Comparison of ENCODE assay signal across 19 cellular contexts in genomic region chr3:194346621-194347020, GRCh38. TPM values are rescaled to one million over a fixed set of nuclear protein-coding genes. Genes with fewer than 3 reads are reported as not detected.
A peak's percentile ranks its signal among the peaks of the same experiment; 100 is the strongest.
DNase-seq lines count a peak whose midpoint lies in the region; ATAC-seq and TF ChIP-seq lines count a peak whose summit lies in the region.
"Had no signal": no experiment of that assay in that cellular context is flagged by ENCODE, and none has a peak within 500 bp of the region (broad histone marks: within the 10 kb centered on the region; RNA-seq: fewer than 3 reads in every experiment).

No MANE protein-coding gene starts in this region.

- H3K36me3 Mint-ChIP-seq in activated CD8-positive, alpha-beta T cell treated with anti-CD3 and anti-CD28 coated beads for 36 hours (ENCODE audit: low read depth), result no peaks in the 10 kb centered on the region
- H3K36me3 Mint-ChIP-seq in activated CD8-positive, alpha-beta T cell treated with anti-CD3 and anti-CD28 coated beads, Interleukin-2, amount 10 ng/mL, durations not matched to agents 7 days and 5 days (ENCODE audit: low read depth), result no peaks in the 10 kb centered on the region
- H3K36me3 Mint-ChIP-seq in naive thymus-derived CD8-positive, alpha-beta T cell, result no peaks in the 10 kb centered on the region
- H3K36me3 Mint-ChIP-seq: CD14-positive monocyte had no signal

- peak; percentile 19 for DNase-seq in activated CD8-positive, alpha-beta T cell treated with anti-CD3 and anti-CD28 coated beads for 36 hours
- DNase-seq in activated CD8-positive, alpha-beta T cell treated with anti-CD3 and anti-CD28 coated beads, Interleukin-2, amount 10 ng/mL, durations not matched to agents 7 days and 5 days, result no peak
- peak; percentile 43 for DNase-seq in amniotic epithelial cell (ENCODE audit: low read depth)
- DNase-seq in kidney tubule cell (ENCODE audit: low spot score), result peak; percentile 31
- no peak for DNase-seq in stimulated activated naive CD8-positive, alpha-beta T cell treated with anti-CD3 and anti-CD28 coated beads, Interleukin-15, amount 100 ng/mL, for 72 hours
- DNase-seq in naive thymus-derived CD8-positive, alpha-beta T cell, result no peak
- no peak for DNase-seq in NCI-H2196 (lab: John Stamatoyannopoulos, UW; ENCODE audit: unreplicated experiment)
- DNase-seq: Caco-2, DMS53, GOT3, KG1, NCI-H1048, NCI-H1694 treated with DMSO at 0.1 percent for 48 hours, NCI-H446, PC-3 had no signal

- CTCF ChIA-PET in activated CD8-positive, alpha-beta T cell treated with anti-CD3 and anti-CD28 coated beads for 36 hours (lab: Charles Lee), result interaction anchor here (1.3 to 9.8 kb wide), 5 partner anchors 12 to 59 kb away, joined by 3 to 188 read pairs (median 5); partner anchors contain the start of gene GP5
- CTCF ChIA-PET in activated CD8-positive, alpha-beta T cell treated with anti-CD3 and anti-CD28 coated beads, Interleukin-2, amount 10 ng/mL, durations not matched to agents 7 days and 5 days (lab: Charles Lee), result interaction anchor here (2.2 to 4.0 kb wide), 2 partner anchors 13 to 57 kb away, joined by 9 to 29 read pairs; no protein-coding TSS in a partner anchor

- peaks cover 21% of the 10 kb centered on the region for H3K27me3 ChIP-seq in gastroesophageal sphincter

- H3K27ac Mint-ChIP-seq in activated CD8-positive, alpha-beta T cell treated with anti-CD3 and anti-CD28 coated beads for 36 hours, result no peak overlapping the region
- H3K27ac Mint-ChIP-seq in activated CD8-positive, alpha-beta T cell treated with anti-CD3 and anti-CD28 coated beads, Interleukin-2, amount 10 ng/mL, durations not matched to agents 7 days and 5 days, result no peak overlapping the region
- no peak overlapping the region for H3K27ac Mint-ChIP-seq in stimulated activated naive CD8-positive, alpha-beta T cell treated with anti-CD3 and anti-CD28 coated beads, Interleukin-15, amount 100 ng/mL, for 72 hours
- no peak overlapping the region for H3K27ac Mint-ChIP-seq in naive thymus-derived CD8-positive, alpha-beta T cell
- H3K27ac Mint-ChIP-seq: CD14-positive monocyte had no signal

- peaks cover 2% of the 10 kb centered on the region for H3K27me3 Mint-ChIP-seq in activated CD8-positive, alpha-beta T cell treated with anti-CD3 and anti-CD28 coated beads for 36 hours
- peaks cover 5% of the 10 kb centered on the region for H3K27me3 Mint-ChIP-seq in activated CD8-positive, alpha-beta T cell treated with anti-CD3 and anti-CD28 coated beads, Interleukin-2, amount 10 ng/mL, durations not matched to agents 7 days and 5 days (ENCODE audit: low read depth)
- H3K27me3 Mint-ChIP-seq in stimulated activated naive CD8-positive, alpha-beta T cell treated with anti-CD3 and anti-CD28 coated beads, Interleukin-15, amount 100 ng/mL, for 72 hours, result peaks cover 27% of the 10 kb centered on the region
- peaks cover 0 to 14% (median 8%) of the 10 kb centered on the region in 5 donors for H3K27me3 Mint-ChIP-seq in naive thymus-derived CD8-positive, alpha-beta T cell

- no peak for TF ChIP-seq CTCF in activated CD8-positive, alpha-beta T cell treated with anti-CD3 and anti-CD28 coated beads for 36 hours (IDR thresholded peaks at IDR 0.05)
- no peak for TF ChIP-seq CTCF in gastroesophageal sphincter (IDR thresholded peaks at IDR 0.05)

- no peak overlapping the region for H3K4me3 Mint-ChIP-seq in activated CD8-positive, alpha-beta T cell treated with anti-CD3 and anti-CD28 coated beads for 36 hours
- no peak overlapping the region for H3K4me3 Mint-ChIP-seq in activated CD8-positive, alpha-beta T cell treated with anti-CD3 and anti-CD28 coated beads, Interleukin-2, amount 10 ng/mL, durations not matched to agents 7 days and 5 days
- no peak overlapping the region for H3K4me3 Mint-ChIP-seq in stimulated activated naive CD8-positive, alpha-beta T cell treated with anti-CD3 and anti-CD28 coated beads, Interleukin-15, amount 100 ng/mL, for 72 hours
- H3K4me3 Mint-ChIP-seq in naive thymus-derived CD8-positive, alpha-beta T cell, result no peak overlapping the region
- H3K4me3 Mint-ChIP-seq: CD14-positive monocyte had no signal

- no peaks in the 10 kb centered on the region for H3K4me1 Mint-ChIP-seq in activated CD8-positive, alpha-beta T cell treated with anti-CD3 and anti-CD28 coated beads for 36 hours (ENCODE audit: low read depth)
- no peaks in the 10 kb centered on the region for H3K4me1 Mint-ChIP-seq in activated CD8-positive, alpha-beta T cell treated with anti-CD3 and anti-CD28 coated beads, Interleukin-2, amount 10 ng/mL, durations not matched to agents 7 days and 5 days (ENCODE audit: low read depth)
- H3K4me1 Mint-ChIP-seq in stimulated activated naive CD8-positive, alpha-beta T cell treated with anti-CD3 and anti-CD28 coated beads, Interleukin-15, amount 100 ng/mL, for 72 hours, result peaks cover 13% of the 10 kb centered on the region
- peaks cover 6% of the 10 kb centered on the region in 4 donors for H3K4me1 Mint-ChIP-seq in naive thymus-derived CD8-positive, alpha-beta T cell

- H3K27ac ChIP-seq in gastroesophageal sphincter, result no peak overlapping the region
- H3K27ac ChIP-seq: 22Rv1 had no signal

- H3K9me3 Mint-ChIP-seq in activated CD8-positive, alpha-beta T cell treated with anti-CD3 and anti-CD28 coated beads for 36 hours, result no peaks in the 10 kb centered on the region
- H3K9me3 Mint-ChIP-seq in activated CD8-positive, alpha-beta T cell treated with anti-CD3 and anti-CD28 coated beads, Interleukin-2, amount 10 ng/mL, durations not matched to agents 7 days and 5 days (ENCODE audit: insufficient read depth), result no peaks in the 10 kb centered on the region
- no peaks in the 10 kb centered on the region for H3K9me3 Mint-ChIP-seq in stimulated activated naive CD8-positive, alpha-beta T cell treated with anti-CD3 and anti-CD28 coated beads, Interleukin-15, amount 100 ng/mL, for 72 hours
- H3K9me3 Mint-ChIP-seq in naive thymus-derived CD8-positive, alpha-beta T cell, result no peaks in the 10 kb centered on the region
- H3K9me3 Mint-ChIP-seq: CD14-positive monocyte had no signal

- POLR2A ChIA-PET in activated CD8-positive, alpha-beta T cell treated with anti-CD3 and anti-CD28 coated beads for 36 hours (lab: Charles Lee), result interaction anchor here (0.6 kb wide), 1 partner anchor 875 kb away, joined by 3 read pairs; no protein-coding TSS in a partner anchor
- POLR2A ChIA-PET in activated CD8-positive, alpha-beta T cell treated with anti-CD3 and anti-CD28 coated beads, Interleukin-2, amount 10 ng/mL, durations not matched to agents 7 days and 5 days (lab: Charles Lee), result no interaction called here
- POLR2A ChIA-PET in naive thymus-derived CD8-positive, alpha-beta T cell (lab: Charles Lee), result no interaction called here

- peak; percentile 53 for ATAC-seq in activated CD8-positive, alpha-beta T cell treated with anti-CD3 and anti-CD28 coated beads for 36 hours
- ATAC-seq in activated CD8-positive, alpha-beta T cell treated with anti-CD3 and anti-CD28 coated beads, Interleukin-2, amount 10 ng/mL, durations not matched to agents 7 days and 5 days, result no peak
- ATAC-seq in stimulated activated naive CD8-positive, alpha-beta T cell treated with anti-CD3 and anti-CD28 coated beads, Interleukin-15, amount 100 ng/mL, for 72 hours, result peak; percentile 66
- ATAC-seq in naive thymus-derived CD8-positive, alpha-beta T cell, result no peak
- no peak for ATAC-seq in gastroesophageal sphincter
- ATAC-seq: PC-3 had no signal

- TF ChIP-seq EP300 in gastroesophageal sphincter (IDR thresholded peaks at IDR 0.05), result no peak

- 67% methylated on average over 3 of the region's 5 CpGs; no CpG with 5 or more reads in 1 of the 2 donors for WGBS in gastroesophageal sphincter (ENCODE audit: low coverage in 1 of 2), 2 donors

- intact Hi-C loops in activated CD8-positive, alpha-beta T cell treated with anti-CD3 and anti-CD28 coated beads for 36 hours (cut with micrococcal nuclease), result no loop called here

- no peak for TF ChIP-seq POLR2A in gastroesophageal sphincter (IDR thresholded peaks at IDR 0.05)

- H3K4me1 ChIP-seq in gastroesophageal sphincter, result no peaks in the 10 kb centered on the region

- no peak overlapping the region for H3K4me3 ChIP-seq in gastroesophageal sphincter

- no peaks in the 10 kb centered on the region for H3K36me3 ChIP-seq in gastroesophageal sphincter

- no peaks in the 10 kb centered on the region for H3K9me3 ChIP-seq in gastroesophageal sphincter
- H3K9me3 ChIP-seq: Caco-2 had no signal

RNA-seq across cellular contexts. Expression of gene CPN2, which starts 4.5 kb away (rescaled TPM):
- total RNA-seq in activated CD8-positive, alpha-beta T cell treated with anti-CD3 and anti-CD28 coated beads for 36 hours, result not detected
- total RNA-seq in activated CD8-positive, alpha-beta T cell treated with anti-CD3 and anti-CD28 coated beads, Interleukin-2, amount 10 ng/mL, durations not matched to agents 7 days and 5 days, result not detected
- not detected for total RNA-seq in naive thymus-derived CD8-positive, alpha-beta T cell
- not detected for polyA plus RNA-seq in naive thymus-derived CD8-positive, alpha-beta T cell
- not detected for total RNA-seq in gastroesophageal sphincter
- total RNA-seq: Caco-2, M059J had no signal
- polyA plus RNA-seq: CD14-positive monocyte had no signal

RNA-seq across cellular contexts. Expression of gene LRRC15, which starts 22.9 kb away (rescaled TPM):
- total RNA-seq in activated CD8-positive, alpha-beta T cell treated with anti-CD3 and anti-CD28 coated beads for 36 hours, result not detected
- total RNA-seq in activated CD8-positive, alpha-beta T cell treated with anti-CD3 and anti-CD28 coated beads, Interleukin-2, amount 10 ng/mL, durations not matched to agents 7 days and 5 days, result not detected
- not detected for total RNA-seq in naive thymus-derived CD8-positive, alpha-beta T cell
- not detected for polyA plus RNA-seq in naive thymus-derived CD8-positive, alpha-beta T cell
- total RNA-seq in gastroesophageal sphincter, result under 1 TPM in 3 of 4 donors, not detected in 1; 0.42 to 0.67 (median 0.49) TPM
- polyA plus RNA-seq: CD14-positive monocyte had no signal

RNA-seq across cellular contexts. Expression of gene GP5, which starts 52.4 kb away (rescaled TPM):
- total RNA-seq in activated CD8-positive, alpha-beta T cell treated with anti-CD3 and anti-CD28 coated beads for 36 hours, result under 1 TPM; 0.72 to 0.83 TPM
- 1 to 10 TPM; 1.3 to 1.4 TPM for total RNA-seq in activated CD8-positive, alpha-beta T cell treated with anti-CD3 and anti-CD28 coated beads, Interleukin-2, amount 10 ng/mL, durations not matched to agents 7 days and 5 days
- total RNA-seq in naive thymus-derived CD8-positive, alpha-beta T cell, result 10 to 100 TPM; 12.2 to 12.8 TPM
- 1 to 10 TPM; 4.2 to 9.5 (median 5.5) TPM for polyA plus RNA-seq in naive thymus-derived CD8-positive, alpha-beta T cell
- total RNA-seq in gastroesophageal sphincter, result under 1 TPM in 1 of 4 donors, not detected in 3; 0.31 TPM
- total RNA-seq: PC-3 had no signal

Comparison
In these comparisons a context has a peak if more than half of its experiments do, and no peak if none do; other contexts are left out.
1. ATAC-seq: peak in activated CD8-positive, alpha-beta T cell treated with anti-CD3 and anti-CD28 coated beads for 36 hours (single experiment) and stimulated activated naive CD8-positive, alpha-beta T cell treated with anti-CD3 and anti-CD28 coated beads, Interleukin-15, amount 100 ng/mL, for 72 hours (single experiment); none in activated CD8-positive, alpha-beta T cell treated with anti-CD3 and anti-CD28 coated beads, Interleukin-2, amount 10 ng/mL, durations not matched to agents 7 days and 5 days (single experiment), naive thymus-derived CD8-positive, alpha-beta T cell (0 of 2) and gastroesophageal sphincter (single experiment).
2. DNase-seq: peak in activated CD8-positive, alpha-beta T cell treated with anti-CD3 and anti-CD28 coated beads for 36 hours (single experiment), amniotic epithelial cell (single experiment) and kidney tubule cell (single experiment); none in activated CD8-positive, alpha-beta T cell treated with anti-CD3 and anti-CD28 coated beads, Interleukin-2, amount 10 ng/mL, durations not matched to agents 7 days and 5 days (single experiment), stimulated activated naive CD8-positive, alpha-beta T cell treated with anti-CD3 and anti-CD28 coated beads, Interleukin-15, amount 100 ng/mL, for 72 hours (0 of 2), naive thymus-derived CD8-positive, alpha-beta T cell (0 of 10) and NCI-H2196 (single experiment).
3. RNA of gene GP5, which starts 52.4 kb away (total RNA-seq): 12.2 to 12.8 TPM in naive thymus-derived CD8-positive, alpha-beta T cell; 1.3 to 1.4 TPM in activated CD8-positive, alpha-beta T cell treated with anti-CD3 and anti-CD28 coated beads, Interleukin-2, amount 10 ng/mL, durations not matched to agents 7 days and 5 days, 0.72 to 0.83 TPM in activated CD8-positive, alpha-beta T cell treated with anti-CD3 and anti-CD28 coated beads for 36 hours and 0.31 TPM in gastroesophageal sphincter; every median in the first group is over 4 times any median in the second.